ENCODE assay signal across 13 cellular contexts in genomic region chr14:91392623-91393303, GRCh38. TPM values are rescaled to one million over a fixed set of nuclear protein-coding genes. Genes with fewer than 3 reads are reported as not detected.
A peak's percentile ranks its signal among the peaks of the same experiment; 100 is the strongest.
DNase-seq lines count a peak whose midpoint lies in the region; ATAC-seq, FAIRE-seq and TF ChIP-seq lines count a peak whose summit lies in the region.
"Had no signal": no experiment of that assay in that cellular context is flagged by ENCODE, and none has a peak within 500 bp of the region (broad histone marks: within the 10 kb centered on the region; RNA-seq: fewer than 3 reads in every experiment).

No MANE protein-coding gene starts in this region.

- H3K27ac Mint-ChIP-seq in activated T-helper 2 cell treated with anti-CD3 and anti-CD28 coated beads, Interferon-gamma antibody, Interleukin-2, Interleukin-4, amounts not matched to agents 10 μg/mL and 5 μg/mL and 100 μg/mL, durations not matched to agents 14 hours and 24 hours and 36 hours = peak overlapping the region; percentile 22
- H3K27ac Mint-ChIP-seq in memory B cell = peak overlapping the region; percentile 47

- H3K4me1 Mint-ChIP-seq in activated T-helper 2 cell treated with anti-CD3 and anti-CD28 coated beads, Interferon-gamma antibody, Interleukin-2, Interleukin-4, amounts not matched to agents 10 μg/mL and 5 μg/mL and 100 μg/mL, durations not matched to agents 14 hours and 24 hours and 36 hours (ENCODE audit: low read depth) = peaks cover 77% of the 10 kb centered on the region
- peaks cover 64% of the 10 kb centered on the region for H3K4me1 Mint-ChIP-seq in memory B cell

- H3K9ac ChIP-seq in BLaER1 = no peak overlapping the region

- H3K4me1 ChIP-seq in BLaER1 (peaks cover 100% of the 10 kb centered on the region), osteoblast (ENCODE audit: insufficient read depth, low read length) (no peaks in the 10 kb centered on the region)

- no peak for TF ChIP-seq POLR2A in GM12892 (IDR thresholded peaks at IDR 0.05; ENCODE audit: low read depth, low read length)

- peak; percentile 61 for ATAC-seq in memory B cell (ENCODE audit: low read depth)
- ATAC-seq in HG02610 (IDR thresholded peaks at IDR 0.05; ENCODE audit: unreplicated experiment) = no peak

- peak overlapping the region; percentile 48 for H3K27ac ChIP-seq in BLaER1
- H3K27ac ChIP-seq in osteoblast (ENCODE audit: low read depth, low read length) = no peak overlapping the region
- H3K27ac ChIP-seq: tibial artery had no signal

- intact Hi-C loops in activated T-helper 2 cell treated with anti-CD3 and anti-CD28 coated beads, Interferon-gamma antibody, Interleukin-2, Interleukin-4, amounts not matched to agents 10 μg/mL and 5 μg/mL and 100 μg/mL, durations not matched to agents 14 hours and 24 hours and 36 hours (cut with micrococcal nuclease) = no loop called here

- FAIRE-seq in GM12892 (lab: Jason Lieb, UNC) = peak; percentile 88

- H3K36me3 Mint-ChIP-seq in activated T-helper 2 cell treated with anti-CD3 and anti-CD28 coated beads, Interferon-gamma antibody, Interleukin-2, Interleukin-4, amounts not matched to agents 10 μg/mL and 5 μg/mL and 100 μg/mL, durations not matched to agents 14 hours and 24 hours and 36 hours (ENCODE audit: low read depth) = peaks cover 50% of the 10 kb centered on the region
- H3K36me3 Mint-ChIP-seq in memory B cell = peaks cover 7% of the 10 kb centered on the region

- no peaks in the 10 kb centered on the region for H3K79me2 ChIP-seq in osteoblast (ENCODE audit: insufficient read depth, low read length)

- no peaks in the 10 kb centered on the region for H3K27me3 Mint-ChIP-seq in activated T-helper 2 cell treated with anti-CD3 and anti-CD28 coated beads, Interferon-gamma antibody, Interleukin-2, Interleukin-4, amounts not matched to agents 10 μg/mL and 5 μg/mL and 100 μg/mL, durations not matched to agents 14 hours and 24 hours and 36 hours (ENCODE audit: low read depth)
- no peaks in the 10 kb centered on the region for H3K27me3 Mint-ChIP-seq in memory B cell

- no peak overlapping the region for H3K4me3 Mint-ChIP-seq in activated T-helper 2 cell treated with anti-CD3 and anti-CD28 coated beads, Interferon-gamma antibody, Interleukin-2, Interleukin-4, amounts not matched to agents 10 μg/mL and 5 μg/mL and 100 μg/mL, durations not matched to agents 14 hours and 24 hours and 36 hours (ENCODE audit: low read depth)
- H3K4me3 Mint-ChIP-seq in memory B cell = peak overlapping the region; percentile 27

- no peak overlapping the region for H2AFZ ChIP-seq in osteoblast (ENCODE audit: low read length)

- TF ChIP-seq CTCF in osteoblast (IDR thresholded peaks at IDR 0.05; ENCODE audit: extremely low read depth, low read depth, low read length) = no peak

- H3K9me3 ChIP-seq in BLaER1 = no peaks in the 10 kb centered on the region
- H3K9me3 ChIP-seq in osteoblast (ENCODE audit: low read depth, low read length) = no peaks in the 10 kb centered on the region
- H3K9me3 ChIP-seq: tibial artery had no signal

- no peaks in the 10 kb centered on the region for H3K9me3 Mint-ChIP-seq in activated T-helper 2 cell treated with anti-CD3 and anti-CD28 coated beads, Interferon-gamma antibody, Interleukin-2, Interleukin-4, amounts not matched to agents 10 μg/mL and 5 μg/mL and 100 μg/mL, durations not matched to agents 14 hours and 24 hours and 36 hours
- no peaks in the 10 kb centered on the region for H3K9me3 Mint-ChIP-seq in memory B cell

- H3K4me2 ChIP-seq in BLaER1 (peak overlapping the region; percentile 87), osteoblast (ENCODE audit: insufficient read depth, low read length) (no peak overlapping the region)

- DNase-seq in GM12892 (ENCODE audit: insufficient read length) (peak; percentile 45), memory B cell (ENCODE audit: low spot score in 2 of 2) (no peak), osteoblast (ENCODE audit: insufficient read length, low spot score, missing footprints) (no peak), NCI-H510A (lab: John Stamatoyannopoulos, UW) (no peak)
- no peak for DNase-seq in activated T-helper 2 cell treated with anti-CD3 and anti-CD28 coated beads, Interferon-gamma antibody, Interleukin-2, Interleukin-4, amounts not matched to agents 10 μg/mL and 5 μg/mL and 100 μg/mL, durations not matched to agents 14 hours and 24 hours and 36 hours (ENCODE audit: low spot score)
- DNase-seq in stimulated activated CD4-positive, alpha-beta T cell treated with anti-CD3 and anti-CD28 coated beads, Interleukin-2, amount 100 ng/mL, for 48 hours = no peak
- DNase-seq: AML-193, HCEC 1CT, KG1, tibial artery had no signal

- H3K4me3 ChIP-seq in BLaER1 (no peak overlapping the region), osteoblast (ENCODE audit: insufficient read depth, low read length) (no peak overlapping the region)
- H3K4me3 ChIP-seq: lung, tibial artery had no signal

- H4K20me1 ChIP-seq in BLaER1 (peaks cover 100% of the 10 kb centered on the region), osteoblast (ENCODE audit: insufficient read depth, low read length) (no peaks in the 10 kb centered on the region)

- H3K36me3 ChIP-seq in BLaER1 (no peaks in the 10 kb centered on the region), osteoblast (ENCODE audit: insufficient read depth, low read length) (no peaks in the 10 kb centered on the region)
- H3K36me3 ChIP-seq: tibial artery had no signal

- no peaks in the 10 kb centered on the region for H3K27me3 ChIP-seq in BLaER1
- H3K27me3 ChIP-seq in osteoblast (ENCODE audit: insufficient read depth, low read length) = peaks cover 12% of the 10 kb centered on the region

RNA-seq across cellular contexts. Expression of gene CCDC88C, which starts 24.9 kb away (rescaled TPM):
- polyA plus RNA-seq in GM12892 (2012; ENCODE audit: missing spikeins) = 37.7 TPM
- total RNA-seq in activated T-helper 2 cell treated with anti-CD3 and anti-CD28 coated beads, Interferon-gamma antibody, Interleukin-2, Interleukin-4, amounts not matched to agents 10 μg/mL and 5 μg/mL and 100 μg/mL, durations not matched to agents 14 hours and 24 hours and 36 hours = 95.3 and 100 TPM in 2 replicates
- 0.29 and 0.36 TPM in 2 replicates for total RNA-seq in osteoblast

Comparison
In these comparisons a context has a peak if more than half of its experiments do, and no peak if none do; other contexts are left out.
1. RNA of gene CCDC88C, which starts 24.9 kb away (total RNA-seq): 95.3 to 100 TPM in activated T-helper 2 cell treated with anti-CD3 and anti-CD28 coated beads, Interferon-gamma antibody, Interleukin-2, Interleukin-4, amounts not matched to agents 10 μg/mL and 5 μg/mL and 100 μg/mL, durations not matched to agents 14 hours and 24 hours and 36 hours; 0.29 to 0.36 TPM in osteoblast; every median in the first group is over 10 times any median in the second.